ENCODE assay signal across 1 cellular context in genomic region chr9:134668977-134669376, GRCh38. TPM values are rescaled to one million over a fixed set of nuclear protein-coding genes. Genes with fewer than 3 reads are reported as not detected.
"Had no signal": no experiment of that assay in that cellular context is flagged by ENCODE, and none has a peak within 500 bp of the region (broad histone marks: within the 10 kb centered on the region; RNA-seq: fewer than 3 reads in every experiment).

No MANE protein-coding gene starts in this region.

RNA-seq across cellular contexts. Expression of gene COL5A1, which starts 27.4 kb away (rescaled TPM):
- total RNA-seq: MCF 10A had no signal
